8 cellular contexts compared by ENCODE assay signal in genomic region chr7:99557940-99558305, GRCh38. TPM values are rescaled to one million over a fixed set of nuclear protein-coding genes. Genes with fewer than 3 reads are reported as not detected.
DNase-seq lines count a peak whose midpoint lies in the region; ATAC-seq and TF ChIP-seq lines count a peak whose summit lies in the region.

No MANE protein-coding gene starts in this region.

- ATAC-seq in HG03196 (IDR thresholded peaks at IDR 0.05; ENCODE audit: unreplicated experiment) (peak; percentile 45), memory B cell (ENCODE audit: low read depth) (peak; percentile 66)

- H3K36me3 ChIP-seq in urinary bladder (ENCODE audit: insufficient read depth) = peaks cover 3% of the 10 kb centered on the region

- H3K36me3 Mint-ChIP-seq in activated naive CD4-positive, alpha-beta T cell treated with anti-CD3 and anti-CD28 coated beads, Interleukin-2, amount 50 U/mL, for 24 hours = peaks cover 21% of the 10 kb centered on the region
- peaks cover 31% of the 10 kb centered on the region for H3K36me3 Mint-ChIP-seq in memory B cell

- H3K4me1 ChIP-seq in urinary bladder (ENCODE audit: insufficient read depth) = peaks cover 2% of the 10 kb centered on the region

- H3K4me1 Mint-ChIP-seq in activated naive CD4-positive, alpha-beta T cell treated with anti-CD3 and anti-CD28 coated beads, Interleukin-2, amount 50 U/mL, for 24 hours = peaks cover 63% of the 10 kb centered on the region
- peaks cover 29% of the 10 kb centered on the region for H3K4me1 Mint-ChIP-seq in memory B cell

- H3K9me3 Mint-ChIP-seq in activated naive CD4-positive, alpha-beta T cell treated with anti-CD3 and anti-CD28 coated beads, Interleukin-2, amount 50 U/mL, for 24 hours = no peaks in the 10 kb centered on the region
- no peaks in the 10 kb centered on the region for H3K9me3 Mint-ChIP-seq in memory B cell

- peak overlapping the region; percentile 91 for H3K4me3 ChIP-seq in astrocyte of the spinal cord (ENCODE audit: low read depth, low read length)
- H3K4me3 ChIP-seq in urinary bladder (ENCODE audit: low read depth, low read length) = peak overlapping the region; percentile 87

- no peaks in the 10 kb centered on the region for H3K27me3 Mint-ChIP-seq in activated naive CD4-positive, alpha-beta T cell treated with anti-CD3 and anti-CD28 coated beads, Interleukin-2, amount 50 U/mL, for 24 hours
- H3K27me3 Mint-ChIP-seq in memory B cell = no peaks in the 10 kb centered on the region

- H3K27ac ChIP-seq in urinary bladder (ENCODE audit: low read depth) = peak overlapping the region; percentile 97

- H3K27ac Mint-ChIP-seq in activated naive CD4-positive, alpha-beta T cell treated with anti-CD3 and anti-CD28 coated beads, Interleukin-2, amount 50 U/mL, for 24 hours = peak overlapping the region; percentile 99
- H3K27ac Mint-ChIP-seq in memory B cell = peak overlapping the region; percentile 92

- peak overlapping the region; percentile 99 for H3K4me3 Mint-ChIP-seq in activated naive CD4-positive, alpha-beta T cell treated with anti-CD3 and anti-CD28 coated beads, Interleukin-2, amount 50 U/mL, for 24 hours
- peak overlapping the region; percentile 95 for H3K4me3 Mint-ChIP-seq in memory B cell

- no peak for TF ChIP-seq CTCF in astrocyte of the spinal cord (IDR thresholded peaks at IDR 0.05; ENCODE audit: low read depth, low read length)

- in situ Hi-C loops in astrocyte of the spinal cord (cut with HindIII; ENCODE audit: low sequenced_read_pairs) = no loop called here

- no peak for DNase-seq in activated naive CD4-positive, alpha-beta T cell treated with Interleukin-2 at 50 U/mL for 16 hours
- DNase-seq in astrocyte of the spinal cord (ENCODE audit: low read depth, low spot score) = no peak
- DNase-seq in memory B cell (ENCODE audit: low spot score in 2 of 2) = no peak
- DNase-seq in NCI-H1417 treated with DMSO at 0.1 percent for 48 hours (lab: John Stamatoyannopoulos, UW) = no peak
- DNase-seq in stimulated activated naive CD4-positive, alpha-beta T cell (lab: John Stamatoyannopoulos, UW) = no peak

- under 1% methylated on average over 17 of the region's 17 CpGs for whole genome bisulfite sequencing in urinary bladder

RNA-seq across cellular contexts. Expression of gene ZNF655, which starts 0.5 kb away (rescaled TPM):
- total RNA-seq in urinary bladder = 127 TPM
- 52.0 TPM for polyA plus RNA-seq in urinary bladder

RNA-seq across cellular contexts. Expression of gene FAM200A, which starts 6.0 kb away (rescaled TPM):
- 14.8 TPM for total RNA-seq in urinary bladder
- polyA plus RNA-seq in urinary bladder = 4.4 TPM

RNA-seq across cellular contexts. Expression of gene TMEM225B, which starts 40.1 kb away (rescaled TPM):
- total RNA-seq in urinary bladder = 1.1 TPM
- 1.1 TPM for polyA plus RNA-seq in urinary bladder

RNA-seq across cellular contexts. Expression of gene ZKSCAN5, which starts 53.5 kb away (rescaled TPM):
- 14.6 TPM for total RNA-seq in urinary bladder
- polyA plus RNA-seq in urinary bladder = 6.7 TPM

RNA-seq across cellular contexts. Expression of gene ZNF394, which starts 57.8 kb away (rescaled TPM):
- 38.8 TPM for total RNA-seq in urinary bladder
- 17.3 TPM for polyA plus RNA-seq in urinary bladder
